ENCODE assay signal across 7 cellular contexts in genomic region chr6:136317023-136317649, GRCh38. TPM values are rescaled to one million over a fixed set of nuclear protein-coding genes. Genes with fewer than 3 reads are reported as not detected.
A peak's percentile ranks its signal among the peaks of the same experiment; 100 is the strongest.
DNase-seq lines count a peak whose midpoint lies in the region; ATAC-seq and TF ChIP-seq lines count a peak whose summit lies in the region.

No MANE protein-coding gene starts in this region.

- H3K27me3 ChIP-seq in left lung: no peaks in the 10 kb centered on the region

- no peak overlapping the region for H3K27ac ChIP-seq in left lung

- ATAC-seq in HG02798 (IDR thresholded peaks at IDR 0.05; ENCODE audit: poor library complexity, unreplicated experiment) (peak; percentile 82), left lung (peak; percentile 96)

- TF ChIP-seq CTCF in GM12865 (IDR thresholded peaks at IDR 0.05; ENCODE audit: insufficient read depth, low read depth, low read length, missing control alignments) (peak; percentile 82), chondrocyte (IDR thresholded peaks at IDR 0.05) (peak; percentile 88), left lung (IDR thresholded peaks at IDR 0.05) (peak; percentile 61 to 83)

- DNase-seq in GM12865 (ENCODE audit: low read depth): peak; percentile 72
- DNase-seq in NCI-H2171 treated with DMSO at 0.1 percent for 48 hours (lab: John Stamatoyannopoulos, UW): peak; percentile 45
- DNase-seq in activated CD4-positive, CD25-positive, alpha-beta regulatory T cell treated with anti-CD3 and anti-CD28 coated beads, Interleukin-2, amount 50 U/mL, for 16 hours (ENCODE audit: low read depth, low spot score): peak; percentile 16
- DNase-seq in chondrocyte (ENCODE audit: low spot score): no peak
- no peak for DNase-seq in left lung
- peak in 2 of 3 experiments; percentile 13 to 38 for DNase-seq in stimulated activated CD4-positive, alpha-beta T cell treated with anti-CD3 and anti-CD28 coated beads, TNF-alpha, amount 100 ng/mL, for 4 hours (ENCODE audit: low read depth in 3 of 3)

- H3K4me3 ChIP-seq in GM12865 (ENCODE audit: low read depth, low read length) (no peak overlapping the region), left lung (no peak overlapping the region)

- H3K27me3 Mint-ChIP-seq in chondrocyte (ENCODE audit: low read depth): peaks cover 23% of the 10 kb centered on the region

- H3K9me3 Mint-ChIP-seq in chondrocyte (ENCODE audit: low read depth): no peaks in the 10 kb centered on the region

- no peak overlapping the region for H3K4me3 Mint-ChIP-seq in chondrocyte (ENCODE audit: unreplicated experiment)

- no peaks in the 10 kb centered on the region for H3K4me1 ChIP-seq in left lung

- H3K9me3 ChIP-seq in left lung: no peaks in the 10 kb centered on the region

- intact Hi-C loops in left lung (cut with DNase I): loop anchor here in 1 of 2 donors (10.0 kb wide), 1 partner anchor 812 kb away; no protein-coding TSS in a partner anchor

- H3K27ac Mint-ChIP-seq in chondrocyte (ENCODE audit: unreplicated experiment): no peak overlapping the region

- no peaks in the 10 kb centered on the region for H3K36me3 Mint-ChIP-seq in chondrocyte (ENCODE audit: low read depth)

- no peaks in the 10 kb centered on the region for H3K4me1 Mint-ChIP-seq in chondrocyte (ENCODE audit: low read depth)

- no peaks in the 10 kb centered on the region for H3K36me3 ChIP-seq in left lung

RNA-seq across cellular contexts. Expression of gene BCLAF1, which starts 27.5 kb away (rescaled TPM):
- 135 to 142 TPM (median 139 TPM) in 3 replicates for total RNA-seq in chondrocyte
- 100 to 1,000 TPM; 112 to 127 TPM for total RNA-seq in left lung

Comparison
In these comparisons a context has a peak if more than half of its experiments do, and no peak if none do; other contexts are left out.
1. DNase-seq: peak in GM12865 (single experiment), NCI-H2171 treated with DMSO at 0.1 percent for 48 hours (single experiment), activated CD4-positive, CD25-positive, alpha-beta regulatory T cell treated with anti-CD3 and anti-CD28 coated beads, Interleukin-2, amount 50 U/mL, for 16 hours (single experiment) and stimulated activated CD4-positive, alpha-beta T cell treated with anti-CD3 and anti-CD28 coated beads, TNF-alpha, amount 100 ng/mL, for 4 hours (2 of 3); none in chondrocyte (single experiment) and left lung (0 of 2).
2. Peak in every context shown above with its lines, with median percentiles within 50 percentile points of each other: CTCF ChIP-seq.